ENCODE assay signal across 28 cellular contexts in genomic region chr3:52520141-52520667, GRCh38. TPM values are rescaled to one million over a fixed set of nuclear protein-coding genes. Genes with fewer than 3 reads are reported as not detected.
"Had no signal": no experiment of that assay in that cellular context is flagged by ENCODE, and none has a peak within 500 bp of the region (broad histone marks: within the 10 kb centered on the region; RNA-seq: fewer than 3 reads in every experiment).

No MANE protein-coding gene starts in this region.

- H3K27me3 ChIP-seq: ascending aorta, cardiac muscle cell had no signal

- DNase-seq: activated B cell treated with CpG ODN at 0.5 μM for 24 hours; activated CD4-positive, alpha-beta memory T cell treated with anti-CD3 and anti-CD28 coated beads for 36 hours; activated CD4-positive, alpha-beta T cell treated with anti-CD3 and anti-CD28 coated beads for 48 hours; activated CD4-positive, alpha-beta T cell treated with anti-CD3 and anti-CD28 coated beads, Interleukin-2, amount 50 U/mL, for 1 hour; activated CD4-positive, alpha-beta T cell treated with anti-CD3 and anti-CD28 coated beads, Interleukin-2, amount 50 U/mL, for 4 hours; activated CD4-positive, CD25-positive, alpha-beta regulatory T cell treated with anti-CD3 and anti-CD28 coated beads, Interleukin-2, amount 50 U/mL, for 72 hours; activated CD8-positive, alpha-beta memory T cell treated with anti-CD3 and anti-CD28 coated beads, Interleukin-2, amount 50 U/mL, for 4 hours; activated CD8-positive, alpha-beta T cell treated with anti-CD3 and anti-CD28 coated beads for 36 hours; activated effector memory CD4-positive, alpha-beta T cell treated with Interleukin-2 at 50 U/mL for 16 hours; activated gamma-delta T cell; activated naive CD4-positive, alpha-beta T cell treated with anti-CD3 and anti-CD28 coated beads, Interleukin-2, amount 10 ng/mL, durations not matched to agents 7 days and 5 days; activated naive CD4-positive, alpha-beta T cell treated with Interleukin-2 at 50 U/mL for 16 hours; activated naive CD8-positive, alpha-beta T cell treated with anti-CD3 and anti-CD28 coated beads, Interleukin-2, amount 10 ng/mL, durations not matched to agents 7 days and 5 days; activated naive CD8-positive, alpha-beta T cell treated with anti-CD3 and anti-CD28 coated beads, Interleukin-2, amount 50 U/mL, for 24 hours; activated T-cell treated with anti-CD3 and anti-CD28 coated beads, Interleukin-2, amount 50 U/mL, for 24 hours; activated T-cell treated with anti-CD3 and anti-CD28 coated beads, Interleukin-2, amount 50 U/mL, for 48 hours; amygdala; anterior cingulate cortex; caudate nucleus; cerebellar nuclear complex; T-helper 1 cell; T-helper 2 cell; T-helper 9 cell had no signal

- H3K9me3 ChIP-seq: ascending aorta had no signal

- H3K27ac ChIP-seq: ascending aorta, cardiac muscle cell, VCaP had no signal

- H3K4me3 ChIP-seq: ascending aorta, cardiac muscle cell had no signal

- ATAC-seq: activated CD8-positive, alpha-beta T cell treated with anti-CD3 and anti-CD28 coated beads for 36 hours; activated naive CD8-positive, alpha-beta T cell treated with anti-CD3 and anti-CD28 coated beads, Interleukin-2, amount 50 U/mL, for 24 hours had no signal

RNA-seq across cellular contexts. Expression of gene UQCC5, which starts 16.2 kb away (rescaled TPM):
- total RNA-seq: ascending aorta had no signal

RNA-seq across cellular contexts. Expression of gene STAB1, which starts 25.1 kb away (rescaled TPM):
- total RNA-seq: activated CD8-positive, alpha-beta memory T cell treated with anti-CD3 and anti-CD28 coated beads for 36 hours; chondrocyte had no signal
- polyA plus RNA-seq: cardiac muscle cell had no signal
